8 cellular contexts compared by ENCODE assay signal in the genomic region with DNA sequence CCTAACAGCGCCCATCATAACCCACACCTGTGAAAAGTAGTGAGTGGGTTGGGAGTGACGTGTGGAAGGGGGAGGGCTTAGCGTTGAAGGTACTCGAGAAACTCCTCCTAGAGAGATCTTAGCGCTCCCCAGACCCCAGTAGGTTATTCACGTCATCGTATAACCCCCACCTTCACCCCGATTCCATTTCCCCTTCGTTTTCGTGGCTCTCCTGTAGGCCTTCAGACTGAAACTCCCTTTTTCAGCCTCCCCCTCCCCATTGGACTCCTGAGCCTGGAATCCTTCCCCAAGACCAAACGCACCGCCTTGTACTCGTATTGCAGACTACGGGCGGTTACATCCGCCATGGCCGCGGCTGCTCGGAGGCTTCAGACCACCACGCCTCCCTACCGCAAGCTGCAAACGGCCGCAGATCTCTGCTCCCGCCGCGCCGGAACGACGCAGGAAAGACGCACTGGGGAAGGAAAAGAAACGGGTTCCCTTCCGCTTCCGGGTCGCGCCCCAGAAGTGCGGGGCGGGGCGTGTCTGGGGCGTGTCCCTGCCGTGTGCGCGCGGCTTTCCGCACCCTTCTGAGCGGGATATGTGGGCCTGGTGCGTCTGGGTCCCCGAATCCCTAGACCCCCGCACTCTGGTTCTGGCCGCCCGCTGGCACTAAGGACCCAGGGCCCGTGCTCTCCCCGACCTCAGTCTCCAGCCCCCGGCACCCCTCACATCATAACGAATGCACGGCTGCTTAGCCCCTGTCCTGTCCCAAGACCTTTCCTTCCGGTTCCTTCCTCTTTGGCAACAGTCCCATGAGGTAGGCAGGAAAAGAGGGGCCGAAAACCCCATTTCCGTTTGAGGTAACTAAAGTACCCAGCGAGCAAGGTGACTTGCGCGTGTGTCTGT. TPM values are rescaled to one million over a fixed set of nuclear protein-coding genes. Genes with fewer than 3 reads are reported as not detected.
DNase-seq lines count a peak whose midpoint lies in the region; ATAC-seq lines count a peak whose summit lies in the region.

Gene SNRNP200, minus strand, starts transcription at position 456 of the 888 bp plus-strand sequence. Its CDS starts 109 bp downstream, at position 347.

- peak within 1 kb of the TSS; percentile 96 for H3K27ac Mint-ChIP-seq in activated T-helper 1 cell treated with anti-CD3 and anti-CD28 coated beads, Interleukin-12 subunit alpha, Interleukin-12 subunit beta, Interleukin-2, Interleukin-4 antibody, amounts not matched to agents 30 ng/mL and 10 ng/mL and 1 ng/mL, durations not matched to agents 14 hours and 24 hours and 36 hours
- peak within 1 kb of the TSS; percentile 99 to 100 (median 99) for H3K27ac Mint-ChIP-seq in naive B cell
- H3K27ac Mint-ChIP-seq in stimulated activated effector memory CD8-positive, alpha-beta T cell treated with anti-CD3 and anti-CD28 coated beads, Interleukin-12 subunit alpha, Interleukin-12 subunit beta, amount 100 ng/mL, for 72 hours = peak within 1 kb of the TSS; percentile 99

- intact Hi-C loops in activated T-helper 1 cell treated with anti-CD3 and anti-CD28 coated beads, Interleukin-12 subunit alpha, Interleukin-12 subunit beta, Interleukin-2, Interleukin-4 antibody, amounts not matched to agents 30 ng/mL and 10 ng/mL and 1 ng/mL, durations not matched to agents 14 hours and 24 hours and 36 hours (cut with micrococcal nuclease) = loop anchor here (1.0 to 5.0 kb wide), 11 partner anchors 16 to 552 kb away; partner anchors contain the start of genes ANKRD39, CIAO1 and LMAN2L

- peak within 1 kb of the TSS; percentile 99 for H3K4me3 Mint-ChIP-seq in activated T-helper 1 cell treated with anti-CD3 and anti-CD28 coated beads, Interleukin-12 subunit alpha, Interleukin-12 subunit beta, Interleukin-2, Interleukin-4 antibody, amounts not matched to agents 30 ng/mL and 10 ng/mL and 1 ng/mL, durations not matched to agents 14 hours and 24 hours and 36 hours
- peak within 1 kb of the TSS; percentile 96 to 100 (median 100) for H3K4me3 Mint-ChIP-seq in naive B cell
- peak within 1 kb of the TSS; percentile 100 for H3K4me3 Mint-ChIP-seq in stimulated activated effector memory CD8-positive, alpha-beta T cell treated with anti-CD3 and anti-CD28 coated beads, Interleukin-12 subunit alpha, Interleukin-12 subunit beta, amount 100 ng/mL, for 72 hours

- DNase-seq in Daoy (ENCODE audit: low read depth) (peak; percentile 92), GOT3 (lab: John Stamatoyannopoulos, UW) (peak; percentile 51), LoVo (ENCODE audit: low spot score) (peak; percentile 93), RPMI8226 (peak; percentile 95), fibroblast of gingiva (ENCODE audit: low read depth) (peak; percentile 81), naive B cell (peak; percentile 86)
- peak; percentile 87 for DNase-seq in activated T-helper 1 cell treated with anti-CD3 and anti-CD28 coated beads, Interleukin-12 subunit alpha, Interleukin-12 subunit beta, Interleukin-2, Interleukin-4 antibody, amounts not matched to agents 30 ng/mL and 10 ng/mL and 1 ng/mL, durations not matched to agents 14 hours and 24 hours and 36 hours (ENCODE audit: low spot score)
- DNase-seq in stimulated activated effector memory CD8-positive, alpha-beta T cell treated with anti-CD3 and anti-CD28 coated beads, Interleukin-12 subunit alpha, Interleukin-12 subunit beta, amount 100 ng/mL, for 72 hours (ENCODE audit: low spot score in 2 of 2) = peak; percentile 78 to 93

- ATAC-seq in naive B cell (ENCODE audit: low read depth in 2 of 2) = peak; percentile 91 to 92
- ATAC-seq in stimulated activated effector memory CD8-positive, alpha-beta T cell treated with anti-CD3 and anti-CD28 coated beads, Interleukin-12 subunit alpha, Interleukin-12 subunit beta, amount 100 ng/mL, for 72 hours = peak; percentile 98

- H3K4me1 Mint-ChIP-seq in activated T-helper 1 cell treated with anti-CD3 and anti-CD28 coated beads, Interleukin-12 subunit alpha, Interleukin-12 subunit beta, Interleukin-2, Interleukin-4 antibody, amounts not matched to agents 30 ng/mL and 10 ng/mL and 1 ng/mL, durations not matched to agents 14 hours and 24 hours and 36 hours (ENCODE audit: low read depth) = peaks cover 45% of the 10 kb centered on the region
- H3K4me1 Mint-ChIP-seq in naive B cell = peaks cover 41 to 56% (median 51%) of the 10 kb centered on the region in 3 donors
- H3K4me1 Mint-ChIP-seq in stimulated activated effector memory CD8-positive, alpha-beta T cell treated with anti-CD3 and anti-CD28 coated beads, Interleukin-12 subunit alpha, Interleukin-12 subunit beta, amount 100 ng/mL, for 72 hours = peaks cover 55% of the 10 kb centered on the region

- H3K36me3 Mint-ChIP-seq in activated T-helper 1 cell treated with anti-CD3 and anti-CD28 coated beads, Interleukin-12 subunit alpha, Interleukin-12 subunit beta, Interleukin-2, Interleukin-4 antibody, amounts not matched to agents 30 ng/mL and 10 ng/mL and 1 ng/mL, durations not matched to agents 14 hours and 24 hours and 36 hours (ENCODE audit: low read depth) = peaks cover 47% of the 10 kb centered on the region
- H3K36me3 Mint-ChIP-seq in naive B cell = peaks cover 15 to 27% of the 10 kb centered on the region in 2 donors
- peaks cover 66% of the 10 kb centered on the region for H3K36me3 Mint-ChIP-seq in stimulated activated effector memory CD8-positive, alpha-beta T cell treated with anti-CD3 and anti-CD28 coated beads, Interleukin-12 subunit alpha, Interleukin-12 subunit beta, amount 100 ng/mL, for 72 hours

- no peaks in the 10 kb centered on the region for H3K27me3 Mint-ChIP-seq in activated T-helper 1 cell treated with anti-CD3 and anti-CD28 coated beads, Interleukin-12 subunit alpha, Interleukin-12 subunit beta, Interleukin-2, Interleukin-4 antibody, amounts not matched to agents 30 ng/mL and 10 ng/mL and 1 ng/mL, durations not matched to agents 14 hours and 24 hours and 36 hours (ENCODE audit: insufficient read depth)
- no peaks in the 10 kb centered on the region for H3K27me3 Mint-ChIP-seq in naive B cell

- H3K9me3 Mint-ChIP-seq in activated T-helper 1 cell treated with anti-CD3 and anti-CD28 coated beads, Interleukin-12 subunit alpha, Interleukin-12 subunit beta, Interleukin-2, Interleukin-4 antibody, amounts not matched to agents 30 ng/mL and 10 ng/mL and 1 ng/mL, durations not matched to agents 14 hours and 24 hours and 36 hours = no peaks in the 10 kb centered on the region
- H3K9me3 Mint-ChIP-seq in naive B cell = no peaks in the 10 kb centered on the region
- no peaks in the 10 kb centered on the region for H3K9me3 Mint-ChIP-seq in stimulated activated effector memory CD8-positive, alpha-beta T cell treated with anti-CD3 and anti-CD28 coated beads, Interleukin-12 subunit alpha, Interleukin-12 subunit beta, amount 100 ng/mL, for 72 hours

RNA-seq across cellular contexts. Expression of gene SNRNP200, which starts in this region (rescaled TPM):
- 29.2 and 34.9 TPM in 2 replicates for total RNA-seq in Daoy (2014; rRNA removed; shearing (Covaris generic))
- total RNA-seq in activated T-helper 1 cell treated with anti-CD3 and anti-CD28 coated beads, Interleukin-12 subunit alpha, Interleukin-12 subunit beta, Interleukin-2, Interleukin-4 antibody, amounts not matched to agents 30 ng/mL and 10 ng/mL and 1 ng/mL, durations not matched to agents 14 hours and 24 hours and 36 hours = 192 and 196 TPM in 2 replicates
- polyA plus RNA-seq in naive B cell (ENCODE audit: low read depth in 6 of 6) = 10 to 100 TPM; 61.7 to 95.9 (median 71.2) TPM

Comparison
In these comparisons a context has a peak if more than half of its experiments do, and no peak if none do; other contexts are left out.
1. Peak in every context shown above with its lines: DNase-seq and ATAC-seq.